Comparison of ENCODE assay signal across 8 cellular contexts in genomic region chr2:121076885-121077549, GRCh38.
DNase-seq lines count a peak whose midpoint lies in the region; ATAC-seq, FAIRE-seq and TF ChIP-seq lines count a peak whose summit lies in the region.

No MANE protein-coding gene starts in this region.

- no peak overlapping the region for H3K4me2 ChIP-seq in Karpas-422 (ENCODE audit: low read depth, low read length, poor library complexity, severe bottlenecking)

- H3K4me3 ChIP-seq in Karpas-422 (ENCODE audit: low read length) (no peak overlapping the region), astrocyte of the spinal cord (ENCODE audit: low read depth, low read length) (no peak overlapping the region), kidney (ENCODE audit: low read length in 2 of 2) (no peak overlapping the region)

- H3K9ac ChIP-seq in Karpas-422 (ENCODE audit: low read length) (no peak overlapping the region), kidney (ENCODE audit: low read length in 2 of 2) (no peak overlapping the region)

- H3K4me1 ChIP-seq in Karpas-422 (ENCODE audit: low read length) (no peaks in the 10 kb centered on the region), kidney (ENCODE audit: control insufficient read depth in 1 of 2, insufficient read depth in 1 of 2, low read depth in 1 of 2, low read length in 2 of 2) (no peaks in the 10 kb centered on the region)

- H3K9me3 ChIP-seq in Karpas-422 (ENCODE audit: low read length) (no peaks in the 10 kb centered on the region), kidney (ENCODE audit: control insufficient read depth in 1 of 2, low read length in 2 of 2) (no peaks in the 10 kb centered on the region)

- TF ChIP-seq CTCF in AG09319 (IDR thresholded peaks at IDR 0.05; ENCODE audit: low read depth, low read length) (peak; percentile 84), astrocyte of the spinal cord (IDR thresholded peaks at IDR 0.05; ENCODE audit: low read depth, low read length) (peak; percentile 95), kidney (IDR thresholded peaks at IDR 0.05; ENCODE audit: borderline replicate concordance, extremely low read depth, insufficient read depth) (peak; percentile 63)

- in situ Hi-C loops in astrocyte of the spinal cord (cut with HindIII; ENCODE audit: low sequenced_read_pairs) = no loop called here

- no peak overlapping the region for H3K27ac ChIP-seq in Karpas-422 (ENCODE audit: low read length)
- H3K27ac ChIP-seq in kidney (ENCODE audit: low read depth in 2 of 2, low read length in 2 of 2) = no peak overlapping the region

- DNase-seq in AG09319 (ENCODE audit: extremely low read depth, low read depth) (no peak), Karpas-422 (peak; percentile 87), T-helper 22 cell (ENCODE audit: low read depth) (peak; percentile 7), astrocyte of the spinal cord (ENCODE audit: low read depth, low spot score) (peak; percentile 23), kidney (no peak)
- peak; percentile 22 to 43 (median 23) for DNase-seq in stimulated activated CD4-positive, alpha-beta T cell treated with anti-CD3 and anti-CD28 coated beads, TNF-alpha, amount 100 ng/mL, for 4 hours (ENCODE audit: low read depth in 3 of 3)

- ATAC-seq in GM19043 (IDR thresholded peaks at IDR 0.05; ENCODE audit: low read depth, unreplicated experiment) (peak; percentile 56), GM21528 (IDR thresholded peaks at IDR 0.05; ENCODE audit: low FRiP score, unreplicated experiment) (no peak)

- FAIRE-seq in kidney (lab: Jason Lieb, UNC) = no peak

- H3K9me2 ChIP-seq in Karpas-422 (replicated peaks; ENCODE audit: insufficient read depth, low read length) = no peaks in the 10 kb centered on the region

- H3K79me2 ChIP-seq in Karpas-422 (ENCODE audit: low read length) = no peaks in the 10 kb centered on the region

- no peak overlapping the region for H2AFZ ChIP-seq in Karpas-422 (ENCODE audit: low read length)

- intact Hi-C loops in kidney (cut with DNase I) = no loop called here

- H4K20me1 ChIP-seq in Karpas-422 (ENCODE audit: insufficient read depth, low read depth, low read length) = 0 out of 2 replicates have a peak, but pooled peaks cover 9% of the 10 kb centered on the region

- H3K36me3 ChIP-seq in Karpas-422 (ENCODE audit: insufficient read depth, low read length) (no peaks in the 10 kb centered on the region), kidney (ENCODE audit: control insufficient read depth in 1 of 2, insufficient read depth in 2 of 2, low read length in 2 of 2) (no peaks in the 10 kb centered on the region)

- no peaks in the 10 kb centered on the region for H3K27me3 ChIP-seq in Karpas-422 (ENCODE audit: low read length)

Comparison
In these comparisons a context has a peak if more than half of its experiments do, and no peak if none do; other contexts are left out.
1. DNase-seq: peak in Karpas-422 (single experiment), T-helper 22 cell (single experiment), astrocyte of the spinal cord (single experiment) and stimulated activated CD4-positive, alpha-beta T cell treated with anti-CD3 and anti-CD28 coated beads, TNF-alpha, amount 100 ng/mL, for 4 hours (3 of 3); none in AG09319 (single experiment) and kidney (single experiment).
2. Peak in every context shown above with its lines, with median percentiles within 50 percentile points of each other: CTCF ChIP-seq.